8 cellular contexts compared by ENCODE assay signal in the genomic region with DNA sequence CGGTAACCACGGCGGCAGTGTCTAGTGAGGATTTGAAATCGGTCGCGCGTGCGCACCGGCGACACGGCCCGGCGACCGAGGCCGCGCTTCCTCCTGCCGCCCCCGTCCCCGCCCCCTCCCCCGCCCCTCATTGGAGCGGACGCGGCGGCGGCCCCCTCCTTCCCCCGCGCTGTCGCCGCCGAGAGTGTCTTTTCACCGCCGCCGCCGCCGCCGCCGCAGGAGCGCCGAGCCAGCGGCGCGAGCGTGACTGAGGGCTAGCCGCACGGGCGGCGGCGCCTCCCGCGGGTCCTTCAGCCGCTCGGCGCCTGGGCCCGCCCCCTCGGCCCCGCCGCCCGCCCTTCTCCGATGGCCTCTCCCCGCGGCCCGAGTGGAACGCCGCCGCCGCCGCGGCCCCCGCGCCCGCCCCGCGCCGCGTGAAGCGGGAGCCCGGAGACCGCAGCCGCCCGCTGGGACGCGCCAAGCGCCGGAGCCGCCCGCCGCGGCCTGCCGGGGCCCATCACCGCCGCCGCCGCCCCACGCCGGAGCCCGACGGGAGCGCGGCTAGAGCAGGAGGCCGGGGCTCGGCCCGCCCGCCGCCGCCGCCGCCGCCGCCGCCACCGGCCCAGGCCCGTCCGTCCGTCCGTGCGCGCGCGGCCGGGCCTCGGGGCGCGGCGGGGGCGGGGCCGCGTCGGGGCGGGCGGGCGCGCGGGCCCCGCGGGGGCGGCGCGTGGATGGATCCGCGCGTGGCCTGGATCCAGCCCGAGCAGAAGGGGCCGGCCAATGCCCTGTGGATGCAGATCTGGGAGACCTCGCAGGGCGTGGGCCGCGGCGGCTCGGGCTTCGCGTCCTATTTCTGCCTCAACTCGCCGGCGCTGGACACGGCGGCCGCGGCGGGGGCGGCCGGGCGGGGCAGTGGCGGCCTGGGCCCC. TPM values are rescaled to one million over a fixed set of nuclear protein-coding genes. Genes with fewer than 3 reads are reported as not detected.
DNase-seq lines count a peak whose midpoint lies in the region; ATAC-seq and TF ChIP-seq lines count a peak whose summit lies in the region.

TSS of gene TENT4A (plus strand) at position 159 of the 908 bp plus-strand sequence. CDS start at position 711, 552 bp downstream.

- H3K27ac ChIP-seq in BLaER1 (peak within 1 kb of the TSS; percentile 98), HL-60 (replicated peaks) (peak within 1 kb of the TSS; percentile 78)

- H3K36me3 Mint-ChIP-seq in activated T-helper 1 cell treated with anti-CD3 and anti-CD28 coated beads, Interleukin-12 subunit alpha, Interleukin-12 subunit beta, Interleukin-2, Interleukin-4 antibody, amounts not matched to agents 30 ng/mL and 10 ng/mL and 1 ng/mL, durations not matched to agents 14 hours and 24 hours and 36 hours (ENCODE audit: low read depth), result peaks cover 11% of the 10 kb centered on the region

- H3K9ac ChIP-seq in BLaER1, result peak within 1 kb of the TSS; percentile 93

- H3K4me1 Mint-ChIP-seq in activated T-helper 1 cell treated with anti-CD3 and anti-CD28 coated beads, Interleukin-12 subunit alpha, Interleukin-12 subunit beta, Interleukin-2, Interleukin-4 antibody, amounts not matched to agents 30 ng/mL and 10 ng/mL and 1 ng/mL, durations not matched to agents 14 hours and 24 hours and 36 hours (ENCODE audit: low read depth), result peaks cover 49% of the 10 kb centered on the region

- intact Hi-C loops in activated T-helper 1 cell treated with anti-CD3 and anti-CD28 coated beads, Interleukin-12 subunit alpha, Interleukin-12 subunit beta, Interleukin-2, Interleukin-4 antibody, amounts not matched to agents 30 ng/mL and 10 ng/mL and 1 ng/mL, durations not matched to agents 14 hours and 24 hours and 36 hours (cut with micrococcal nuclease), result loop anchor here (1.0 to 10.0 kb wide), 9 partner anchors 24 to 1291 kb away; partner anchors contain the start of genes FASTKD3, ICE1, MED10 and MTRR

- peaks cover 49% of the 10 kb centered on the region for H3K4me1 ChIP-seq in BLaER1

- peak within 1 kb of the TSS; percentile 93 for H3K4me2 ChIP-seq in BLaER1

- peaks cover 24% of the 10 kb centered on the region; the same call in 1 of the 2 replicates for H3K36me3 ChIP-seq in BLaER1

- H3K4me3 ChIP-seq in BLaER1 (peak within 1 kb of the TSS; percentile 90), HL-60 (replicated peaks; ENCODE audit: insufficient read depth, low read length) (peak within 1 kb of the TSS; percentile 73)

- peaks cover 45% of the 10 kb centered on the region for H4K20me1 ChIP-seq in BLaER1

- H3K27me3 ChIP-seq in BLaER1 (no peaks in the 10 kb centered on the region; the same call in 1 of the 2 replicates), HL-60 (ENCODE audit: insufficient read depth, poor library complexity, severe bottlenecking) (no peaks in the 10 kb centered on the region)

- ATAC-seq in GM19035 (IDR thresholded peaks at IDR 0.05; ENCODE audit: unreplicated experiment), result peak; percentile 18
- ATAC-seq in GM21447 (IDR thresholded peaks at IDR 0.05; ENCODE audit: unreplicated experiment), result no peak

- H3K27me3 Mint-ChIP-seq in activated T-helper 1 cell treated with anti-CD3 and anti-CD28 coated beads, Interleukin-12 subunit alpha, Interleukin-12 subunit beta, Interleukin-2, Interleukin-4 antibody, amounts not matched to agents 30 ng/mL and 10 ng/mL and 1 ng/mL, durations not matched to agents 14 hours and 24 hours and 36 hours (ENCODE audit: insufficient read depth), result no peaks in the 10 kb centered on the region

- TF ChIP-seq CTCF in HL-60 (IDR thresholded peaks at IDR 0.05; ENCODE audit: insufficient read depth, low read length), result no peak

- peak within 1 kb of the TSS; percentile 95 for H3K27ac Mint-ChIP-seq in activated T-helper 1 cell treated with anti-CD3 and anti-CD28 coated beads, Interleukin-12 subunit alpha, Interleukin-12 subunit beta, Interleukin-2, Interleukin-4 antibody, amounts not matched to agents 30 ng/mL and 10 ng/mL and 1 ng/mL, durations not matched to agents 14 hours and 24 hours and 36 hours

- no peaks in the 10 kb centered on the region for H3K9me3 Mint-ChIP-seq in activated T-helper 1 cell treated with anti-CD3 and anti-CD28 coated beads, Interleukin-12 subunit alpha, Interleukin-12 subunit beta, Interleukin-2, Interleukin-4 antibody, amounts not matched to agents 30 ng/mL and 10 ng/mL and 1 ng/mL, durations not matched to agents 14 hours and 24 hours and 36 hours

- peak within 1 kb of the TSS; percentile 88 for H3K4me3 Mint-ChIP-seq in activated T-helper 1 cell treated with anti-CD3 and anti-CD28 coated beads, Interleukin-12 subunit alpha, Interleukin-12 subunit beta, Interleukin-2, Interleukin-4 antibody, amounts not matched to agents 30 ng/mL and 10 ng/mL and 1 ng/mL, durations not matched to agents 14 hours and 24 hours and 36 hours

- peak in 1 of 2 experiments; percentile 77 for DNase-seq in HL-60 (ENCODE audit: low read depth in 1 of 2, low spot score in 1 of 2)
- no peak for DNase-seq in activated T-helper 1 cell treated with anti-CD3 and anti-CD28 coated beads, Interleukin-12 subunit alpha, Interleukin-12 subunit beta, Interleukin-2, Interleukin-4 antibody, amounts not matched to agents 30 ng/mL and 10 ng/mL and 1 ng/mL, durations not matched to agents 14 hours and 24 hours and 36 hours (ENCODE audit: low spot score)
- DNase-seq in globus pallidus (ENCODE audit: low spot score), result peak; percentile 26
- DNase-seq in occipital lobe (lab: John Stamatoyannopoulos, UW), result no peak
- DNase-seq in NCI-H187 treated with DMSO at 0.1 percent for 48 hours (lab: John Stamatoyannopoulos, UW), result no peak

- H3K9me3 ChIP-seq in BLaER1, result no peaks in the 10 kb centered on the region

RNA-seq across cellular contexts. Expression of gene TENT4A, which starts in this region (rescaled TPM):
- total RNA-seq in activated T-helper 1 cell treated with anti-CD3 and anti-CD28 coated beads, Interleukin-12 subunit alpha, Interleukin-12 subunit beta, Interleukin-2, Interleukin-4 antibody, amounts not matched to agents 30 ng/mL and 10 ng/mL and 1 ng/mL, durations not matched to agents 14 hours and 24 hours and 36 hours, result 40.6 and 42.3 TPM in 2 replicates
- total RNA-seq in occipital lobe, result 20.7 TPM
